In genomic region chr12:95318071-95318545, GRCh38 we compare ENCODE assay signal across 1 cellular context.
TF ChIP-seq lines count a peak whose summit lies in the region.

No MANE protein-coding gene starts in this region.

TF ChIP-seq in HepG2, 621 proteins besides CTCF, POLR2A, EP300 and RAD21 (continued from another document and continues in another):
- TF ChIP-seq, protein P1, sequence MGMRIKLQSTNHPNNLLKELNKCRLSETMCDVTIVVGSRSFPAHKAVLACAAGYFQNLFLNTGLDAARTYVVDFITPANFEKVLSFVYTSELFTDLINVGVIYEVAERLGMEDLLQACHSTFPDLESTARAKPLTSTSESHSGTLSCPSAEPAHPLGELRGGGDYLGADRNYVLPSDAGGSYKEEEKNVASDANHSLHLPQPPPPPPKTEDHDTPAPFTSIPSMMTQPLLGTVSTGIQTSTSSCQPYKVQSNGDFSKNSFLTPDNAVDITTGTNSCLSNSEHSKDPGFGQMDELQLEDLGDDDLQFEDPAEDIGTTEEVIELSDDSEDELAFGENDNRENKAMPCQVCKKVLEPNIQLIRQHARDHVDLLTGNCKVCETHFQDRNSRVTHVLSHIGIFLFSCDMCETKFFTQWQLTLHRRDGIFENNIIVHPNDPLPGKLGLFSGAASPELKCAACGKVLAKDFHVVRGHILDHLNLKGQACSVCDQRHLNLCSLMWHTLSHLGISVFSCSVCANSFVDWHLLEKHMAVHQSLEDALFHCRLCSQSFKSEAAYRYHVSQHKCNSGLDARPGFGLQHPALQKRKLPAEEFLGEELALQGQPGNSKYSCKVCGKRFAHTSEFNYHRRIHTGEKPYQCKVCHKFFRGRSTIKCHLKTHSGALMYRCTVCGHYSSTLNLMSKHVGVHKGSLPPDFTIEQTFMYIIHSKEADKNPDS (CRISPR knock-in tag; IDR thresholded peaks at IDR 0.05), result peak; percentile 43; the same call in 1 of the 2 replicates
- 0 out of 2 replicates have a peak, but pooled peaks have one; percentile 37 for TF ChIP-seq KLF6 (CRISPR knock-in tag; IDR thresholded peaks at IDR 0.05)
- peak; percentile 67; the same call in 1 of the 2 replicates for TF ChIP-seq MIER3 (CRISPR knock-in tag; IDR thresholded peaks at IDR 0.05; ENCODE audit: borderline replicate concordance)
- TF ChIP-seq TOPORS (CRISPR knock-in tag; IDR thresholded peaks at IDR 0.05), result no peak
- TF ChIP-seq TARDBP (CRISPR knock-in tag; IDR thresholded peaks at IDR 0.05), result peak; percentile 55; the same call in 1 of the 2 replicates
- TF ChIP-seq, protein P2, sequence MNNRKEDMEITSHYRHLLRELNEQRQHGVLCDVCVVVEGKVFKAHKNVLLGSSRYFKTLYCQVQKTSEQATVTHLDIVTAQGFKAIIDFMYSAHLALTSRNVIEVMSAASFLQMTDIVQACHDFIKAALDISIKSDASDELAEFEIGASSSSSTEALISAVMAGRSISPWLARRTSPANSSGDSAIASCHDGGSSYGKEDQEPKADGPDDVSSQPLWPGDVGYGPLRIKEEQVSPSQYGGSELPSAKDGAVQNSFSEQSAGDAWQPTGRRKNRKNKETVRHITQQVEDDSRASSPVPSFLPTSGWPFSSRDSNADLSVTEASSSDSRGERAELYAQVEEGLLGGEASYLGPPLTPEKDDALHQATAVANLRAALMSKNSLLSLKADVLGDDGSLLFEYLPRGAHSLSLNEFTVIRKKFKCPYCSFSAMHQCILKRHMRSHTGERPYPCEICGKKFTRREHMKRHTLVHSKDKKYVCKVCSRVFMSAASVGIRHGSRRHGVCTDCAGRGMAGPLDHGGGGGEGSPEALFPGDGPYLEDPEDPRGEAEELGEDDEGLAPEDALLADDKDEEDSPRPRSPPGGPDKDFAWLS (CRISPR knock-in tag; IDR thresholded peaks at IDR 0.05; ENCODE audit: borderline replicate concordance), result no peak
- peak; percentile 40; the same call in 1 of the 2 replicates for TF ChIP-seq HNRNPUL1 (IDR thresholded peaks at IDR 0.05; ENCODE audit: low read depth, low read length)
- TF ChIP-seq ZBTB20 (CRISPR knock-in tag; IDR thresholded peaks at IDR 0.05; ENCODE audit: borderline replicate concordance, low read depth), result 0 out of 2 replicates have a peak, but pooled peaks have one; percentile 21
- TF ChIP-seq SMAD3 (CRISPR knock-in tag; IDR thresholded peaks at IDR 0.05), result peak; percentile 54; the same call in 1 of the 2 replicates
- TF ChIP-seq, protein P3, sequence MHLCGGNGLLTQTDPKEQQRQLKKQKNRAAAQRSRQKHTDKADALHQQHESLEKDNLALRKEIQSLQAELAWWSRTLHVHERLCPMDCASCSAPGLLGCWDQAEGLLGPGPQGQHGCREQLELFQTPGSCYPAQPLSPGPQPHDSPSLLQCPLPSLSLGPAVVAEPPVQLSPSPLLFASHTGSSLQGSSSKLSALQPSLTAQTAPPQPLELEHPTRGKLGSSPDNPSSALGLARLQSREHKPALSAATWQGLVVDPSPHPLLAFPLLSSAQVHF (CRISPR knock-in tag; IDR thresholded peaks at IDR 0.05), result no peak
- TF ChIP-seq MED1 (CRISPR knock-in tag; IDR thresholded peaks at IDR 0.05), result peak; percentile 69
- TF ChIP-seq ZNF121 (CRISPR knock-in tag; IDR thresholded peaks at IDR 0.05), result no peak
- peak in 1 of 2 experiments; percentile 74; a peak in 1 of 4 replicates for TF ChIP-seq KLF16 (CRISPR knock-in tag; IDR thresholded peaks at IDR 0.05)
- peak; percentile 83; the same call in 1 of the 2 replicates for TF ChIP-seq SIX1 (CRISPR knock-in tag; IDR thresholded peaks at IDR 0.05; ENCODE audit: borderline replicate concordance)
- peak; percentile 93 for TF ChIP-seq GATAD2A (CRISPR knock-in tag; IDR thresholded peaks at IDR 0.05)
- peak; percentile 91 for TF ChIP-seq TBX2 (CRISPR knock-in tag; IDR thresholded peaks at IDR 0.05; ENCODE audit: borderline replicate concordance)
- TF ChIP-seq IRF1 (CRISPR knock-in tag; IDR thresholded peaks at IDR 0.05; ENCODE audit: low read depth), result no peak
- TF ChIP-seq FOXP4 (CRISPR knock-in tag; IDR thresholded peaks at IDR 0.05), result peak; percentile 89
- peak; percentile 82; the same call in 1 of the 2 replicates for TF ChIP-seq CEBPB (IDR thresholded peaks at IDR 0.05; ENCODE audit: borderline replicate concordance, low read depth, low read length)
- peak; percentile 85 for TF ChIP-seq BCL6 (CRISPR knock-in tag; IDR thresholded peaks at IDR 0.05)
- TF ChIP-seq MXI1 (IDR thresholded peaks at IDR 0.05; ENCODE audit: borderline replicate concordance, low read depth, low read length), result no peak
- peak; percentile 89 for TF ChIP-seq RXRB (CRISPR knock-in tag; IDR thresholded peaks at IDR 0.05; ENCODE audit: borderline replicate concordance)
- peak; percentile 54 for TF ChIP-seq SAP130 (CRISPR knock-in tag; IDR thresholded peaks at IDR 0.05; ENCODE audit: low read depth)
- TF ChIP-seq HMG20B (CRISPR knock-in tag; conservative IDR thresholded peaks at IDR 0.05), result peak; percentile 98
- TF ChIP-seq HOMEZ (CRISPR knock-in tag; IDR thresholded peaks at IDR 0.05; ENCODE audit: low read depth), result peak; percentile 26; the same call in 1 of the 2 replicates
- TF ChIP-seq ZNF614 (CRISPR knock-in tag; IDR thresholded peaks at IDR 0.05; ENCODE audit: borderline replicate concordance), result peak; percentile 94
- peak; percentile 92 for TF ChIP-seq TCF7 (IDR thresholded peaks at IDR 0.05; ENCODE audit: low read depth)
- TF ChIP-seq SOX5 (CRISPR knock-in tag; IDR thresholded peaks at IDR 0.05; ENCODE audit: borderline replicate concordance), result peak; percentile 99
- TF ChIP-seq ZNF800 (CRISPR knock-in tag; IDR thresholded peaks at IDR 0.05), result no peak
- peak; percentile 40; the same call in 1 of the 2 replicates for TF ChIP-seq ZSCAN9 (CRISPR knock-in tag; IDR thresholded peaks at IDR 0.05; ENCODE audit: borderline replicate concordance)
- TF ChIP-seq ZNF331 (CRISPR knock-in tag; IDR thresholded peaks at IDR 0.05), result peak; percentile 41; the same call in 1 of the 2 replicates
- no peak for TF ChIP-seq ZNF224 (CRISPR knock-in tag; IDR thresholded peaks at IDR 0.05)
- TF ChIP-seq ZSCAN31 (CRISPR knock-in tag; IDR thresholded peaks at IDR 0.05; ENCODE audit: low read depth), result no peak
- no peak for TF ChIP-seq BHLHE40 (IDR thresholded peaks at IDR 0.05; ENCODE audit: low read length)
- TF ChIP-seq ZNF274 (CRISPR knock-in tag; IDR thresholded peaks at IDR 0.05), result no peak
- no peak for TF ChIP-seq DZIP1 (CRISPR knock-in tag; IDR thresholded peaks at IDR 0.05)
- TF ChIP-seq ZNF264 (CRISPR knock-in tag; IDR thresholded peaks at IDR 0.05), result peak; percentile 48; the same call in 1 of the 2 replicates
- TF ChIP-seq ATF1 (CRISPR knock-in tag; IDR thresholded peaks at IDR 0.05), result 0 out of 2 replicates have a peak, but pooled peaks have one; percentile 53
- 0 out of 2 replicates have a peak, but pooled peaks have one; percentile 45 for TF ChIP-seq KLF9 (CRISPR knock-in tag; IDR thresholded peaks at IDR 0.05; ENCODE audit: low read depth)
- TF ChIP-seq PHF5A (CRISPR knock-in tag; IDR thresholded peaks at IDR 0.05; ENCODE audit: low read depth, unreplicated experiment), result peak; percentile 41
- no peak for TF ChIP-seq FOXP1 (IDR thresholded peaks at IDR 0.05)
- peak; percentile 83 for TF ChIP-seq FOXP1 (CRISPR knock-in tag; IDR thresholded peaks at IDR 0.05)
- TF ChIP-seq, protein P4, sequence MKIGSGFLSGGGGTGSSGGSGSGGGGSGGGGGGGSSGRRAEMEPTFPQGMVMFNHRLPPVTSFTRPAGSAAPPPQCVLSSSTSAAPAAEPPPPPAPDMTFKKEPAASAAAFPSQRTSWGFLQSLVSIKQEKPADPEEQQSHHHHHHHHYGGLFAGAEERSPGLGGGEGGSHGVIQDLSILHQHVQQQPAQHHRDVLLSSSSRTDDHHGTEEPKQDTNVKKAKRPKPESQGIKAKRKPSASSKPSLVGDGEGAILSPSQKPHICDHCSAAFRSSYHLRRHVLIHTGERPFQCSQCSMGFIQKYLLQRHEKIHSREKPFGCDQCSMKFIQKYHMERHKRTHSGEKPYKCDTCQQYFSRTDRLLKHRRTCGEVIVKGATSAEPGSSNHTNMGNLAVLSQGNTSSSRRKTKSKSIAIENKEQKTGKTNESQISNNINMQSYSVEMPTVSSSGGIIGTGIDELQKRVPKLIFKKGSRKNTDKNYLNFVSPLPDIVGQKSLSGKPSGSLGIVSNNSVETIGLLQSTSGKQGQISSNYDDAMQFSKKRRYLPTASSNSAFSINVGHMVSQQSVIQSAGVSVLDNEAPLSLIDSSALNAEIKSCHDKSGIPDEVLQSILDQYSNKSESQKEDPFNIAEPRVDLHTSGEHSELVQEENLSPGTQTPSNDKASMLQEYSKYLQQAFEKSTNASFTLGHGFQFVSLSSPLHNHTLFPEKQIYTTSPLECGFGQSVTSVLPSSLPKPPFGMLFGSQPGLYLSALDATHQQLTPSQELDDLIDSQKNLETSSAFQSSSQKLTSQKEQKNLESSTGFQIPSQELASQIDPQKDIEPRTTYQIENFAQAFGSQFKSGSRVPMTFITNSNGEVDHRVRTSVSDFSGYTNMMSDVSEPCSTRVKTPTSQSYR (CRISPR knock-in tag; IDR thresholded peaks at IDR 0.05; ENCODE audit: borderline replicate concordance), result peak; percentile 26; the same call in 1 of the 2 replicates
